14 cellular contexts compared by ENCODE assay signal in genomic region chr1:28744184-28744583, GRCh38. TPM values are rescaled to one million over a fixed set of nuclear protein-coding genes. Genes with fewer than 3 reads are reported as not detected.
DNase-seq lines count a peak whose midpoint lies in the region; ATAC-seq and TF ChIP-seq lines count a peak whose summit lies in the region.
"Had no signal": no experiment of that assay in that cellular context is flagged by ENCODE, and none has a peak within 500 bp of the region (broad histone marks: within the 10 kb centered on the region; RNA-seq: fewer than 3 reads in every experiment).

No MANE protein-coding gene starts in this region.

- ATAC-seq in activated naive CD4-positive, alpha-beta T cell treated with anti-CD3 and anti-CD28 coated beads, Interleukin-2, amount 50 U/mL, for 72 hours = peak; percentile 64 to 76
- no peak for ATAC-seq in WTC11
- peak; percentile 91 for ATAC-seq in stimulated activated naive CD8-positive, alpha-beta T cell treated with anti-CD3 and anti-CD28 coated beads, Interleukin-15, amount 100 ng/mL, for 72 hours

- CTCF ChIA-PET in WTC11 (lab: Charles Lee) = no interaction called here

- H3K27me3 Mint-ChIP-seq in WTC11 (ENCODE audit: low read depth) = no peaks in the 10 kb centered on the region
- H3K27me3 Mint-ChIP-seq in stimulated activated naive CD8-positive, alpha-beta T cell treated with anti-CD3 and anti-CD28 coated beads, Interleukin-15, amount 100 ng/mL, for 72 hours = no peaks in the 10 kb centered on the region

- H3K27me3 ChIP-seq in hepatocyte = no peaks in the 10 kb centered on the region
- H3K27me3 ChIP-seq: brain microvascular endothelial cell, vagina had no signal

- H3K36me3 Mint-ChIP-seq in activated naive CD4-positive, alpha-beta T cell treated with anti-CD3 and anti-CD28 coated beads, Interleukin-2, amount 50 U/mL, for 72 hours = peaks cover 41 to 64% of the 10 kb centered on the region in 2 donors
- H3K36me3 Mint-ChIP-seq in WTC11 = peaks cover 76% of the 10 kb centered on the region

- no peak overlapping the region for H3K27ac ChIP-seq in hepatocyte
- H3K27ac ChIP-seq: brain microvascular endothelial cell, vagina had no signal

- no peaks in the 10 kb centered on the region for H3K9me3 ChIP-seq in hepatocyte (ENCODE audit: low read depth)
- H3K9me3 ChIP-seq: vagina had no signal

- TF ChIP-seq CTCF in WTC11 (IDR thresholded peaks at IDR 0.05) (no peak), hepatocyte (IDR thresholded peaks at IDR 0.05; ENCODE audit: poor library complexity) (no peak)

- H3K79me2 ChIP-seq in hepatocyte = peaks cover 100% of the 10 kb centered on the region

- POLR2A ChIA-PET in WTC11 (lab: Charles Lee) = interaction anchor here (1.4 kb wide), 1 partner anchor 8 kb away, joined by 3 read pairs; the partner anchor contains the start of gene YTHDF2

- peak overlapping the region; percentile 46 for H3K4me2 ChIP-seq in hepatocyte

- H3K36me3 ChIP-seq in hepatocyte (replicated peaks; ENCODE audit: insufficient read depth, low read depth) = peaks cover 8% of the 10 kb centered on the region

- H3K4me3 ChIP-seq in hepatocyte = no peak overlapping the region
- H3K4me3 ChIP-seq: vagina had no signal

- peaks cover 41% of the 10 kb centered on the region for H3K4me1 ChIP-seq in hepatocyte (ENCODE audit: insufficient read depth)

- H3K4me3 Mint-ChIP-seq in WTC11 = peak overlapping the region; percentile 49
- H3K4me3 Mint-ChIP-seq in stimulated activated naive CD8-positive, alpha-beta T cell treated with anti-CD3 and anti-CD28 coated beads, Interleukin-15, amount 100 ng/mL, for 72 hours = peak overlapping the region; percentile 55 to 84

- H3K9me2 ChIP-seq in hepatocyte (replicated peaks; ENCODE audit: insufficient read depth) = no peaks in the 10 kb centered on the region

- no peak for DNase-seq in activated naive CD4-positive, alpha-beta T cell treated with anti-CD3 and anti-CD28 coated beads, Interleukin-2, amount 50 U/mL, for 72 hours (ENCODE audit: low spot score in 2 of 2)
- no peak for DNase-seq in activated naive CD4-positive, alpha-beta T cell treated with anti-CD3 and anti-CD28 coated beads, Interleukin-2, amount 50 U/mL, for 16 hours
- DNase-seq in WTC11 (ENCODE audit: low spot score) = no peak
- DNase-seq in hepatocyte (ENCODE audit: low spot score) = no peak
- no peak for DNase-seq in stimulated activated naive CD8-positive, alpha-beta T cell treated with anti-CD3 and anti-CD28 coated beads, Interleukin-15, amount 100 ng/mL, for 72 hours
- no peak for DNase-seq in GDM1 (lab: John Stamatoyannopoulos, UW)
- no peak for DNase-seq in NCI-H526 (lab: John Stamatoyannopoulos, UW)
- no peak for DNase-seq in GF-D8 (lab: John Stamatoyannopoulos, UW)
- DNase-seq: AML-193, brain microvascular endothelial cell, H7, IMR-90, NCI-H2081 had no signal

- 77% methylated on average over 4 of the region's 4 CpGs for WGBS in hepatocyte (ENCODE audit: low lambda C conversion rate, missing lambda C conversion rate)

- H2AFZ ChIP-seq in hepatocyte = no peak overlapping the region

- peak overlapping the region; percentile 1 to 65 for H3K27ac Mint-ChIP-seq in activated naive CD4-positive, alpha-beta T cell treated with anti-CD3 and anti-CD28 coated beads, Interleukin-2, amount 50 U/mL, for 72 hours
- H3K27ac Mint-ChIP-seq in WTC11 = peak overlapping the region; percentile 65
- peak overlapping the region in 1 of 2 donors; percentile 22 for H3K27ac Mint-ChIP-seq in stimulated activated naive CD8-positive, alpha-beta T cell treated with anti-CD3 and anti-CD28 coated beads, Interleukin-15, amount 100 ng/mL, for 72 hours

- no peaks in the 10 kb centered on the region for H3K9me3 Mint-ChIP-seq in activated naive CD4-positive, alpha-beta T cell treated with anti-CD3 and anti-CD28 coated beads, Interleukin-2, amount 50 U/mL, for 72 hours
- H3K9me3 Mint-ChIP-seq in WTC11 = no peaks in the 10 kb centered on the region
- no peaks in the 10 kb centered on the region for H3K9me3 Mint-ChIP-seq in stimulated activated naive CD8-positive, alpha-beta T cell treated with anti-CD3 and anti-CD28 coated beads, Interleukin-15, amount 100 ng/mL, for 72 hours

- H3K4me1 Mint-ChIP-seq in WTC11 = peaks cover 63% of the 10 kb centered on the region
- peaks cover 87% of the 10 kb centered on the region for H3K4me1 Mint-ChIP-seq in stimulated activated naive CD8-positive, alpha-beta T cell treated with anti-CD3 and anti-CD28 coated beads, Interleukin-15, amount 100 ng/mL, for 72 hours

- peaks cover 100% of the 10 kb centered on the region for H4K20me1 ChIP-seq in hepatocyte (ENCODE audit: insufficient read depth, poor library complexity, severe bottlenecking)

TF ChIP-seq in WTC11, 78 proteins besides CTCF, POLR2A, EP300 and RAD21 (continues in another document):
- no peak for TF ChIP-seq ZNF396 (CRISPR knock-in tag; IDR thresholded peaks at IDR 0.05; ENCODE audit: borderline replicate concordance)
- TF ChIP-seq JAZF1 (CRISPR knock-in tag; IDR thresholded peaks at IDR 0.05) = no peak
- no peak for TF ChIP-seq CDX4 (CRISPR knock-in tag; IDR thresholded peaks at IDR 0.05; ENCODE audit: borderline replicate concordance)
- no peak for TF ChIP-seq TP53 (CRISPR knock-in tag; IDR thresholded peaks at IDR 0.05)
- no peak for TF ChIP-seq AR (CRISPR knock-in tag; IDR thresholded peaks at IDR 0.05)
- no peak for TF ChIP-seq FOXJ3 (CRISPR knock-in tag; IDR thresholded peaks at IDR 0.05; ENCODE audit: borderline replicate concordance)
- TF ChIP-seq PREB (CRISPR knock-in tag; IDR thresholded peaks at IDR 0.05; ENCODE audit: borderline replicate concordance) = no peak
- TF ChIP-seq E2F4 (CRISPR knock-in tag; IDR thresholded peaks at IDR 0.05; ENCODE audit: borderline replicate concordance, low read depth) = no peak
- TF ChIP-seq ATF2 (CRISPR knock-in tag; IDR thresholded peaks at IDR 0.05; ENCODE audit: borderline replicate concordance, low read depth) = no peak
- no peak for TF ChIP-seq ATF1 (CRISPR knock-in tag; IDR thresholded peaks at IDR 0.05)

RNA-seq across cellular contexts. Expression of gene YTHDF2, which starts 7.4 kb away (rescaled TPM):
- total RNA-seq in activated naive CD4-positive, alpha-beta T cell treated with anti-CD3 and anti-CD28 coated beads, Interleukin-2, amount 50 U/mL, for 72 hours = 10 to 100 TPM; 65.7 to 78.0 TPM
- total RNA-seq in WTC11 (2021) (111 to 126 TPM (median 114 TPM) in 3 replicates), hepatocyte (71.9 and 87.3 TPM in 2 replicates)
- polyA plus RNA-seq in hepatocyte = 66.8 and 83.3 TPM in 2 replicates
